In genomic region chr2:209091026-209091425, GRCh38 we compare ENCODE assay signal across 16 cellular contexts.
"Had no signal": no experiment of that assay in that cellular context is flagged by ENCODE, and none has a peak within 500 bp of the region (broad histone marks: within the 10 kb centered on the region; RNA-seq: fewer than 3 reads in every experiment).

No MANE protein-coding gene starts in this region.

- H3K9me3 Mint-ChIP-seq: activated CD4-positive, alpha-beta memory T cell treated with anti-CD3 and anti-CD28 coated beads, Interleukin-2, amount 10 ng/mL, durations not matched to agents 7 days and 5 days; activated T-cell treated with anti-CD3 and anti-CD28 coated beads, Interleukin-2, amount 50 U/mL, for 24 hours; stimulated activated memory B cell treated with anti-CD40 and anti-IgM and Interleukin-4, amounts not matched to agents 10 μg/mL and 1 μg/mL and 100 μg/mL, for 72 hours had no signal

- H3K36me3 Mint-ChIP-seq: naive thymus-derived CD8-positive, alpha-beta T cell; stimulated activated memory B cell treated with anti-CD40 and anti-IgM and Interleukin-4, amounts not matched to agents 10 μg/mL and 1 μg/mL and 100 μg/mL, for 72 hours had no signal

- H3K36me3 ChIP-seq: esophagus squamous epithelium, heart right ventricle, neutrophil, thyroid gland, WERI-Rb-1 had no signal

- ATAC-seq: heart right ventricle; left ventricle myocardium superior; naive thymus-derived CD8-positive, alpha-beta T cell; stimulated activated memory B cell treated with anti-CD40 and anti-IgM and Interleukin-4, amounts not matched to agents 10 μg/mL and 1 μg/mL and 100 μg/mL, for 72 hours; T-helper 17 cell had no signal

- H3K9me3 ChIP-seq: esophagus squamous epithelium, neutrophil, thyroid gland had no signal

- FAIRE-seq: astrocyte had no signal

- H3K4me1 Mint-ChIP-seq: activated CD4-positive, alpha-beta memory T cell treated with anti-CD3 and anti-CD28 coated beads, Interleukin-2, amount 10 ng/mL, durations not matched to agents 7 days and 5 days; naive thymus-derived CD8-positive, alpha-beta T cell; stimulated activated memory B cell treated with anti-CD40 and anti-IgM and Interleukin-4, amounts not matched to agents 10 μg/mL and 1 μg/mL and 100 μg/mL, for 72 hours; T-helper 17 cell had no signal

- DNase-seq: activated CD4-positive, alpha-beta memory T cell treated with anti-CD3 and anti-CD28 coated beads, Interleukin-2, amount 10 ng/mL, durations not matched to agents 7 days and 5 days; activated naive CD4-positive, alpha-beta T cell treated with anti-CD3 and anti-CD28 coated beads, Interleukin-2, amount 50 U/mL, for 16 hours; activated T-cell treated with anti-CD3 and anti-CD28 coated beads, Interleukin-2, amount 50 U/mL, for 24 hours; esophagus squamous epithelium; heart right ventricle; left ventricle myocardium superior; mesenchymal stem cell; naive thymus-derived CD8-positive, alpha-beta T cell; retina; stimulated activated CD4-positive, alpha-beta T cell treated with anti-CD3 and anti-CD28 coated beads, Interleukin-2, amount 100 ng/mL, for 48 hours; T-helper 17 cell; thyroid gland; WERI-Rb-1 had no signal

- H3K4me3 ChIP-seq: esophagus squamous epithelium, heart right ventricle, thyroid gland had no signal

- H3K27me3 Mint-ChIP-seq: activated CD4-positive, alpha-beta memory T cell treated with anti-CD3 and anti-CD28 coated beads, Interleukin-2, amount 10 ng/mL, durations not matched to agents 7 days and 5 days; activated T-cell treated with anti-CD3 and anti-CD28 coated beads, Interleukin-2, amount 50 U/mL, for 24 hours; naive thymus-derived CD8-positive, alpha-beta T cell; stimulated activated memory B cell treated with anti-CD40 and anti-IgM and Interleukin-4, amounts not matched to agents 10 μg/mL and 1 μg/mL and 100 μg/mL, for 72 hours; T-helper 17 cell had no signal

- H3K27ac Mint-ChIP-seq: activated CD4-positive, alpha-beta memory T cell treated with anti-CD3 and anti-CD28 coated beads, Interleukin-2, amount 10 ng/mL, durations not matched to agents 7 days and 5 days; activated T-cell treated with anti-CD3 and anti-CD28 coated beads, Interleukin-2, amount 50 U/mL, for 24 hours; naive thymus-derived CD8-positive, alpha-beta T cell; stimulated activated memory B cell treated with anti-CD40 and anti-IgM and Interleukin-4, amounts not matched to agents 10 μg/mL and 1 μg/mL and 100 μg/mL, for 72 hours; T-helper 17 cell had no signal

- H3K27ac ChIP-seq: esophagus squamous epithelium, heart right ventricle, neutrophil, thyroid gland, WERI-Rb-1 had no signal

- H3K27me3 ChIP-seq: esophagus squamous epithelium, heart right ventricle, neutrophil, thyroid gland had no signal

- H3K4me1 ChIP-seq: esophagus squamous epithelium, heart right ventricle, thyroid gland had no signal

- H3K4me3 Mint-ChIP-seq: activated CD4-positive, alpha-beta memory T cell treated with anti-CD3 and anti-CD28 coated beads, Interleukin-2, amount 10 ng/mL, durations not matched to agents 7 days and 5 days; activated T-cell treated with anti-CD3 and anti-CD28 coated beads, Interleukin-2, amount 50 U/mL, for 24 hours; naive thymus-derived CD8-positive, alpha-beta T cell; stimulated activated memory B cell treated with anti-CD40 and anti-IgM and Interleukin-4, amounts not matched to agents 10 μg/mL and 1 μg/mL and 100 μg/mL, for 72 hours; T-helper 17 cell had no signal
